1 cellular context compared by ENCODE assay signal in genomic region chr17:44757045-44757917, GRCh38.
TF ChIP-seq lines count a peak whose summit lies in the region.

No MANE protein-coding gene starts in this region.

TF ChIP-seq in HEK293, 187 proteins besides CTCF, POLR2A, EP300 and RAD21 (continued from another document):
- TF ChIP-seq ZFP41 (tag by site-specific recombination; IDR thresholded peaks at IDR 0.05; ENCODE audit: borderline replicate concordance) (no peak), SETDB1 (IDR thresholded peaks at IDR 0.05; ENCODE audit: insufficient read length, low read length) (no peak), IKZF3 (tag by site-specific recombination; IDR thresholded peaks at IDR 0.05) (0 out of 2 replicates have a peak, but pooled peaks have one; percentile 6), KLF8 (tag by site-specific recombination; IDR thresholded peaks at IDR 0.05) (no peak)
- TF ChIP-seq, protein P1, sequence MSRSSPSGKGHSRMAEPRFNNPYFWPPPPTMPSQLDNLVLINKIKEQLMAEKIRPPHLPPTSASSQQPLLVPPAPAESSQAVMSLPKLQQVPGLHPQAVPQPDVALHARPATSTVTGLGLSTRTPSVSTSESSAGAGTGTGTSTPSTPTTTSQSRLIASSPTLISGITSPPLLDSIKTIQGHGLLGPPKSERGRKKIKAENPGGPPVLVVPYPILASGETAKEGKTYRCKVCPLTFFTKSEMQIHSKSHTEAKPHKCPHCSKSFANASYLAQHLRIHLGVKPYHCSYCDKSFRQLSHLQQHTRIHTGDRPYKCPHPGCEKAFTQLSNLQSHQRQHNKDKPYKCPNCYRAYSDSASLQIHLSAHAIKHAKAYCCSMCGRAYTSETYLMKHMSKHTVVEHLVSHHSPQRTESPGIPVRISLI (tag by site-specific recombination; IDR thresholded peaks at IDR 0.05): 0 out of 2 replicates have a peak, but pooled peaks have one; percentile 2
